Comparison of ENCODE assay signal across 17 cellular contexts in genomic region chr5:10691826-10692785, GRCh38.
DNase-seq lines count a peak whose midpoint lies in the region; ATAC-seq and TF ChIP-seq lines count a peak whose summit lies in the region.
"Had no signal": no experiment of that assay in that cellular context is flagged by ENCODE, and none has a peak within 500 bp of the region (broad histone marks: within the 10 kb centered on the region; RNA-seq: fewer than 3 reads in every experiment).

No MANE protein-coding gene starts in this region.

- H3K4ac ChIP-seq in IMR-90 (ENCODE audit: low read depth, low read length) = peak overlapping the region; percentile 99
- no peak overlapping the region for H3K4ac ChIP-seq in mesendoderm (ENCODE audit: low read depth, low read length)

- ATAC-seq in IMR-90 (ENCODE audit: low read depth) (peak; percentile 76), body of pancreas (no peak), aorta (ENCODE audit: low FRiP score) (no peak)
- ATAC-seq: esophagus mucosa had no signal

- H3K9me1 ChIP-seq in IMR-90 (ENCODE audit: insufficient read depth, low read length) = peaks cover 32% of the 10 kb centered on the region

- H3K36me3 ChIP-seq in IMR-90 (ENCODE audit: control insufficient read depth, insufficient read depth, low read length) = peaks cover 12% of the 10 kb centered on the region
- H3K36me3 ChIP-seq in mesendoderm (ENCODE audit: control insufficient read depth, insufficient read depth, low read length) = no peaks in the 10 kb centered on the region
- H3K36me3 ChIP-seq in body of pancreas (replicated peaks in 1 of 2; ENCODE audit: insufficient read depth in 1 of 2, low read depth in 2 of 2) = no peaks in the 10 kb centered on the region
- no peaks in the 10 kb centered on the region for H3K36me3 ChIP-seq in aorta (ENCODE audit: control insufficient read depth in 1 of 2, insufficient read depth in 2 of 2, low read length in 1 of 2)
- H3K36me3 ChIP-seq: right atrium auricular region had no signal

- peak; percentile 67 for DNase-seq in AG04449 (ENCODE audit: low read depth, low spot score)
- DNase-seq in IMR-90 = peak; percentile 66
- peak; percentile 61 for DNase-seq in astrocyte of the spinal cord (ENCODE audit: low read depth, low spot score)
- peak; percentile 81 for DNase-seq in mesendoderm
- DNase-seq in effector CD4-positive, alpha-beta T cell = no peak
- DNase-seq in body of pancreas = no peak
- DNase-seq in aorta = no peak
- no peak for DNase-seq in HuH-7.5 (ENCODE audit: low spot score)
- DNase-seq: activated CD4-positive, alpha-beta T cell treated with anti-CD3 and anti-CD28 coated beads for 48 hours; cortex of kidney; MM.1S; NCI-H2029; RPMI8226; stimulated activated CD4-positive, alpha-beta T cell treated with anti-CD3 and anti-CD28 coated beads, Interleukin-4, amount 100 ng/mL, for 4 hours had no signal

- TF ChIP-seq CTCF in AG04449 (IDR thresholded peaks at IDR 0.05; ENCODE audit: insufficient read depth, low read length, missing control alignments) (no peak), IMR-90 (conservative IDR thresholded peaks at IDR 0.05; ENCODE audit: low read depth, low read length) (no peak), astrocyte of the spinal cord (IDR thresholded peaks at IDR 0.05; ENCODE audit: low read depth, low read length) (no peak), body of pancreas (IDR thresholded peaks at IDR 0.05) (no peak)

- H2AK9ac ChIP-seq in IMR-90 (replicated peaks; ENCODE audit: low read depth, low read length, poor library complexity) = peak overlapping the region; percentile 77

- H3K27me3 ChIP-seq in IMR-90 (ENCODE audit: control insufficient read depth, insufficient read depth, low read length) (no peaks in the 10 kb centered on the region), mesendoderm (ENCODE audit: insufficient read depth, low read length, poor library complexity) (no peaks in the 10 kb centered on the region), body of pancreas (no peaks in the 10 kb centered on the region), aorta (ENCODE audit: control insufficient read depth in 1 of 2, insufficient read depth in 2 of 2, low read length in 1 of 2) (no peaks in the 10 kb centered on the region)
- H3K27me3 ChIP-seq: right atrium auricular region had no signal

- peak overlapping the region; percentile 94 for H4K91ac ChIP-seq in IMR-90 (ENCODE audit: insufficient read depth, low read depth, low read length)

- peaks cover 15% of the 10 kb centered on the region for H4K20me1 ChIP-seq in IMR-90 (ENCODE audit: insufficient read depth, low read length)

- dilution Hi-C loops in IMR-90 (cut with HindIII; ENCODE audit: low sequenced_read_pairs, unreplicated experiment) = no loop called here

- H4K5ac ChIP-seq in IMR-90 (ENCODE audit: low read depth, low read length) (peak overlapping the region; percentile 21; the same call in 1 of the 2 replicates), mesendoderm (ENCODE audit: low read length) (no peak overlapping the region)

- no TSS peak for BruUV-seq in IMR-90 (replicated peaks; lab: Mats Ljungman, UMichigan)

- TF ChIP-seq RAD21 in IMR-90 (IDR thresholded peaks at IDR 0.05; ENCODE audit: low read length) = no peak

- peak overlapping the region; percentile 96 for H2AK5ac ChIP-seq in IMR-90 (ENCODE audit: low read depth, low read length)
- no peak overlapping the region for H2AK5ac ChIP-seq in mesendoderm (ENCODE audit: low read length)

- H3K4me3 ChIP-seq in AG04449 (ENCODE audit: low read depth, low read length) (no peak overlapping the region), IMR-90 (ENCODE audit: insufficient read depth, low read depth, low read length) (no peak overlapping the region), astrocyte of the spinal cord (ENCODE audit: low read depth, low read length) (no peak overlapping the region), mesendoderm (ENCODE audit: low read length) (no peak overlapping the region), body of pancreas (no peak overlapping the region), aorta (ENCODE audit: low read length in 2 of 2) (no peak overlapping the region)
- H3K4me3 ChIP-seq: right atrium auricular region had no signal

- in situ Hi-C loops in IMR-90 (cut with MboI; ENCODE audit: low sequenced_read_pairs) = loop anchor here (10.0 kb wide), 1 partner anchor 493 kb away; no protein-coding TSS in a partner anchor
- in situ Hi-C loops in astrocyte of the spinal cord (cut with HindIII; ENCODE audit: low sequenced_read_pairs) = no loop called here

- no peaks in the 10 kb centered on the region for H3K79me2 ChIP-seq in mesendoderm (ENCODE audit: control insufficient read depth, insufficient read depth, low read length)

- H3K9ac ChIP-seq in IMR-90 (ENCODE audit: low read depth, low read length) (peak overlapping the region; percentile 75; the same call in 1 of the 2 replicates), mesendoderm (ENCODE audit: low read length) (no peak overlapping the region)

- H3K9me3 ChIP-seq in IMR-90 (ENCODE audit: control insufficient read depth, insufficient read depth, low read length) = no peaks in the 10 kb centered on the region
- no peaks in the 10 kb centered on the region for H3K9me3 ChIP-seq in body of pancreas
- no peaks in the 10 kb centered on the region for H3K9me3 ChIP-seq in aorta (ENCODE audit: control insufficient read depth, low read length)
- H3K9me3 ChIP-seq: right atrium auricular region had no signal

- H2BK15ac ChIP-seq in IMR-90 (ENCODE audit: low read depth, low read length) (peak overlapping the region; percentile 73; the same call in 2 of the 3 replicates), mesendoderm (replicated peaks; ENCODE audit: low read depth) (no peak overlapping the region)

- H3K14ac ChIP-seq in IMR-90 (replicated peaks; ENCODE audit: low read depth, low read length) = peak overlapping the region; percentile 92

- H2AFZ ChIP-seq in IMR-90 (replicated peaks; ENCODE audit: low read length, poor library complexity) = no peak overlapping the region

- H3K56ac ChIP-seq in IMR-90 (ENCODE audit: extremely low read depth, insufficient read depth, low read length) (peak overlapping the region; percentile 94), mesendoderm (ENCODE audit: low read length) (no peak overlapping the region)

- no peak for TF ChIP-seq POLR2A in IMR-90 (IDR thresholded peaks at IDR 0.05; ENCODE audit: low read depth, low read length)
- no peak for TF ChIP-seq POLR2A in body of pancreas (IDR thresholded peaks at IDR 0.05)

- H3K27ac ChIP-seq in IMR-90 (ENCODE audit: insufficient read depth, low read length) (peak overlapping the region; percentile 99), mesendoderm (ENCODE audit: low read depth, low read length) (no peak overlapping the region), body of pancreas (no peak overlapping the region), aorta (ENCODE audit: low read depth in 1 of 2, low read length in 2 of 2) (no peak overlapping the region)
- H3K27ac ChIP-seq: HL-60, right atrium auricular region had no signal

- H4K8ac ChIP-seq in IMR-90 (ENCODE audit: low read depth in 2 of 2, low read length in 2 of 2) = peak overlapping the region; percentile 79 to 92
- no peak overlapping the region for H4K8ac ChIP-seq in mesendoderm (ENCODE audit: low read depth, low read length)

- H2BK20ac ChIP-seq in IMR-90 (ENCODE audit: low read depth, low read length) = peak overlapping the region; percentile 97

- H3K18ac ChIP-seq in IMR-90 (ENCODE audit: low read depth, low read length) (peak overlapping the region; percentile 93), mesendoderm (ENCODE audit: low read length) (no peak overlapping the region)

- intact Hi-C loops in IMR-90 (cut with micrococcal nuclease) (no loop called here), body of pancreas (cut with DNase I) (no loop called here), aorta (cut with DNase I) (loop anchor here (10.0 kb wide), 1 partner anchor 493 kb away; no protein-coding TSS in a partner anchor)

- peak overlapping the region; percentile 89 for H2BK5ac ChIP-seq in IMR-90 (ENCODE audit: low read depth, low read length, poor library complexity, severe bottlenecking)
- H2BK5ac ChIP-seq in mesendoderm (ENCODE audit: low read length) = no peak overlapping the region

- WGBS in IMR-90 (ENCODE audit: extremely low coverage in 2 of 2, insufficient read length in 1 of 2), 2 experiments = 76% methylated on average over 4 of the region's 16 CpGs; no CpG with 5 or more reads in 1 of the 2 experiments
- no CpG with 5 or more reads among the region's 16 CpGs for WGBS in mesendoderm (ENCODE audit: extremely low coverage, insufficient coverage, low lambda C conversion rate)
- 77 to 80% methylated on average over 15 to 16 of the region's 16 CpGs for WGBS in body of pancreas, 2 donors
- WGBS in aorta, 2 donors = 78 to 84% methylated on average over 16 of the region's 16 CpGs

- H3K4me2 ChIP-seq in IMR-90 (ENCODE audit: low read depth, low read length) = peak overlapping the region; percentile 87
- no peak overlapping the region for H3K4me2 ChIP-seq in mesendoderm (ENCODE audit: low read length)

- peaks cover 33% of the 10 kb centered on the region for H3K4me1 ChIP-seq in IMR-90 (ENCODE audit: control insufficient read depth, insufficient read depth, low read length)
- no peaks in the 10 kb centered on the region for H3K4me1 ChIP-seq in mesendoderm (ENCODE audit: control insufficient read depth, low read depth, low read length)
- H3K4me1 ChIP-seq in body of pancreas = peaks cover 23% of the 10 kb centered on the region
- no peaks in the 10 kb centered on the region for H3K4me1 ChIP-seq in aorta (ENCODE audit: control insufficient read depth in 1 of 2, insufficient read depth in 2 of 2, low read length in 2 of 2)

- H2BK120ac ChIP-seq in IMR-90 (ENCODE audit: low read depth, low read length) (peak overlapping the region; percentile 98), mesendoderm (ENCODE audit: low read depth, low read length) (no peak overlapping the region)

- peak overlapping the region; percentile 90 for H3K23ac ChIP-seq in IMR-90 (ENCODE audit: low read depth, low read length)
- no peak overlapping the region for H3K23ac ChIP-seq in mesendoderm (ENCODE audit: low read length)

- CTCF ChIA-PET in AG04449 (lab: Yijun Ruan, JAX) (interaction anchor here (1.0 to 11.9 kb wide), 11 partner anchors 10 to 243 kb away, joined by 3 to 97 read pairs (median 4); no protein-coding TSS in a partner anchor), IMR-90 (lab: Yijun Ruan, JAX) (interaction anchor here (0.7 to 1.0 kb wide), 2 partner anchors 9 to 97 kb away, joined by 3 to 5 read pairs; no protein-coding TSS in a partner anchor)

- POLR2A ChIA-PET in AG04449 (lab: Yijun Ruan, JAX) (interaction anchor here (1.0 kb wide), 1 partner anchor 10 kb away, joined by 5 read pairs; no protein-coding TSS in a partner anchor), IMR-90 (lab: Charles Lee; ENCODE audit: unreplicated experiment) (interaction anchor here (0.6 kb wide), 1 partner anchor 11 kb away, joined by 3 read pairs; no protein-coding TSS in a partner anchor)

- H3K79me1 ChIP-seq in IMR-90 (ENCODE audit: low read depth in 1 of 2, low read length in 2 of 2) = peaks cover 52 to 84% of the 10 kb centered on the region in 2 experiments
- H3K79me1 ChIP-seq in mesendoderm (ENCODE audit: low read length) = no peaks in the 10 kb centered on the region

Comparison
In these comparisons a context has a peak if more than half of its experiments do, and no peak if none do; other contexts are left out.
1. DNase-seq: peak in AG04449 (single experiment), IMR-90 (single experiment), astrocyte of the spinal cord (single experiment) and mesendoderm (single experiment); none in effector CD4-positive, alpha-beta T cell (single experiment), body of pancreas (0 of 4), aorta (0 of 2) and HuH-7.5 (single experiment).
2. intact Hi-C loops: an anchor here in aorta (10.0 kb wide); none called in IMR-90 and body of pancreas.